24 cellular contexts compared by ENCODE assay signal in the genomic region with DNA sequence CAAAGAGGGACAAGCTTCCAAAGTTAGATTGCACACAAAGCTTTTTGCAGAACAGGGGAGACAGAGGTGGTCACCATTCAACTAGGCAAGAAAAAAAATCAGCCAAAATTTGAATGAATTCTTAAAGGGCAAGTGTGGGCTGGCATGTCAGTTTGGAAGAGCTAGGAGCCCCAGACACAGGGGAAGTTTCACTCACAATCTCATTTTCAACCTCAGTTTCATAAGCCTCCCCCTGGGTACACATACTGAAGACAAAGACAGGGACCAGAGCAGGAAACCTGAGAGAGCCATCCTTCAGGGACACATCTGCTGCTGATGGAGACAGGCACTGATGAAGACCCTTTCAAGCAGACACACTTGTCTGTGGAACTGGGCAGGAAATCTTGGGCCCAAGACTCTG.
A peak's percentile ranks its signal among the peaks of the same experiment; 100 is the strongest.
DNase-seq lines count a peak whose midpoint lies in the region; ATAC-seq and TF ChIP-seq lines count a peak whose summit lies in the region.
"Had no signal": no experiment of that assay in that cellular context is flagged by ENCODE, and none has a peak within 500 bp of the region (broad histone marks: within the 10 kb centered on the region; RNA-seq: fewer than 3 reads in every experiment).

No MANE protein-coding gene starts in this region.

- H2AFZ ChIP-seq in MM.1S (ENCODE audit: low read length): no peak overlapping the region

- no peaks in the 10 kb centered on the region for H4K20me1 ChIP-seq in MM.1S (ENCODE audit: insufficient read depth, low read length)
- H4K20me1 ChIP-seq: BLaER1 treated with 17β-estradiol and CSF1 and Interleukin-3, amounts not matched to agents 10 nM and 100 nM had no signal

- H3K9me3 ChIP-seq in MM.1S (replicated peaks; ENCODE audit: insufficient read depth, low read length): no peaks in the 10 kb centered on the region
- H3K9me3 ChIP-seq in esophagus muscularis mucosa: no peaks in the 10 kb centered on the region
- H3K9me3 ChIP-seq: A549 had no signal

- H3K4me3 ChIP-seq in MM.1S (ENCODE audit: low read length): no peak overlapping the region
- H3K4me3 ChIP-seq in esophagus muscularis mucosa: no peak overlapping the region
- H3K4me3 ChIP-seq: A549; BLaER1 treated with 17β-estradiol and CSF1 and Interleukin-3, amounts not matched to agents 10 nM and 100 nM; GM12878 had no signal

- no peaks in the 10 kb centered on the region for H3K79me2 ChIP-seq in MM.1S (ENCODE audit: low read length)

- no peaks in the 10 kb centered on the region for H3F3A ChIP-seq in MM.1S (ENCODE audit: insufficient read depth, low read length)

- H3K4me1 ChIP-seq in MM.1S (ENCODE audit: low read length): peaks cover 11% of the 10 kb centered on the region; the same call in 1 of the 2 replicates
- no peaks in the 10 kb centered on the region for H3K4me1 ChIP-seq in esophagus muscularis mucosa
- H3K4me1 ChIP-seq: A549; BLaER1 treated with 17β-estradiol and CSF1 and Interleukin-3, amounts not matched to agents 10 nM and 100 nM; Caco-2 had no signal

- H3K36me3 ChIP-seq in MM.1S (replicated peaks; ENCODE audit: insufficient read depth, low read length) (no peaks in the 10 kb centered on the region), esophagus muscularis mucosa (no peaks in the 10 kb centered on the region)
- H3K36me3 ChIP-seq: BLaER1 treated with 17β-estradiol and CSF1 and Interleukin-3, amounts not matched to agents 10 nM and 100 nM had no signal

- no peak for TF ChIP-seq CTCF in MM.1S (IDR thresholded peaks at IDR 0.05; ENCODE audit: low read length)
- no peak for TF ChIP-seq CTCF in esophagus muscularis mucosa (IDR thresholded peaks at IDR 0.05)
- no peak for TF ChIP-seq CTCF in omental fat pad (IDR thresholded peaks at IDR 0.05)

- no peak overlapping the region for H3K27ac ChIP-seq in MM.1S (ENCODE audit: low read length)
- no peak overlapping the region for H3K27ac ChIP-seq in esophagus muscularis mucosa (replicated peaks in 1 of 4)
- H3K27ac ChIP-seq: 22Rv1; A549; BLaER1 treated with 17β-estradiol and CSF1 and Interleukin-3, amounts not matched to agents 10 nM and 100 nM; C4-2B had no signal

- DNase-seq in MM.1S (peak; percentile 34), esophagus muscularis mucosa (ENCODE audit: extremely low spot score) (peak; percentile 39), NCI-H1092 (lab: John Stamatoyannopoulos, UW) (no peak), omental fat pad (ENCODE audit: low spot score) (no peak), NCI-H774 (lab: John Stamatoyannopoulos, UW) (no peak)
- DNase-seq: AML-193; Caco-2; Calu3; CD4-positive, alpha-beta T cell; CD8-positive, alpha-beta T cell; DMS153; DMS53; DMS79; DND-41; EL; GDM1 had no signal

- intact Hi-C loops in esophagus muscularis mucosa (cut with DNase I): no loop called here

- TF ChIP-seq POLR2A in esophagus muscularis mucosa (IDR thresholded peaks at IDR 0.05; ENCODE audit: low read depth): no peak

- no peak for TF ChIP-seq EP300 in esophagus muscularis mucosa (IDR thresholded peaks at IDR 0.05)

- H3K27me3 ChIP-seq in MM.1S (replicated peaks; ENCODE audit: insufficient read depth, low read length) (no peaks in the 10 kb centered on the region), esophagus muscularis mucosa (no peaks in the 10 kb centered on the region)
- H3K27me3 ChIP-seq: BLaER1 treated with 17β-estradiol and CSF1 and Interleukin-3, amounts not matched to agents 10 nM and 100 nM had no signal

- peak; percentile 58 for ATAC-seq in GM19351 (IDR thresholded peaks at IDR 0.05; ENCODE audit: unreplicated experiment)
- ATAC-seq in HG02938 (IDR thresholded peaks at IDR 0.05; ENCODE audit: unreplicated experiment): peak; percentile 64
- no peak for ATAC-seq in omental fat pad (ENCODE audit: low FRiP score)
- ATAC-seq in HG03442 (IDR thresholded peaks at IDR 0.05; ENCODE audit: unreplicated experiment): no peak
- ATAC-seq: A549; CD8-positive, alpha-beta T cell; GM12878 had no signal

- peak overlapping the region; percentile 39; the same call in 1 of the 2 replicates for H3K4me2 ChIP-seq in MM.1S (ENCODE audit: low read depth, low read length)
- H3K4me2 ChIP-seq: A549; BLaER1 treated with 17β-estradiol and CSF1 and Interleukin-3, amounts not matched to agents 10 nM and 100 nM had no signal

- H3K9me2 ChIP-seq in MM.1S (replicated peaks; ENCODE audit: insufficient read depth, low read length): no peaks in the 10 kb centered on the region

- H3K9ac ChIP-seq in MM.1S (ENCODE audit: low read length): no peak overlapping the region
- H3K9ac ChIP-seq: BLaER1 treated with 17β-estradiol and CSF1 and Interleukin-3, amounts not matched to agents 10 nM and 100 nM had no signal

Comparison
In these comparisons a context has a peak if more than half of its experiments do, and no peak if none do; other contexts are left out.
1. ATAC-seq: peak in GM19351 (single experiment) and HG02938 (single experiment); none in omental fat pad (single experiment) and HG03442 (single experiment).
2. DNase-seq: peak in MM.1S (single experiment) and esophagus muscularis mucosa (single experiment); none in NCI-H1092 (single experiment), omental fat pad (single experiment) and NCI-H774 (single experiment).